In genomic region chr3:171874251-171874679, GRCh38 we compare ENCODE assay signal across 10 cellular contexts. TPM values are rescaled to one million over a fixed set of nuclear protein-coding genes. Genes with fewer than 3 reads are reported as not detected.
DNase-seq lines count a peak whose midpoint lies in the region; ATAC-seq and TF ChIP-seq lines count a peak whose summit lies in the region.
"Had no signal": no experiment of that assay in that cellular context is flagged by ENCODE, and none has a peak within 500 bp of the region (broad histone marks: within the 10 kb centered on the region; RNA-seq: fewer than 3 reads in every experiment).

No MANE protein-coding gene starts in this region.

- H3K79me1 ChIP-seq in H9 (ENCODE audit: insufficient read depth, low read depth, low read length, poor library complexity, severe bottlenecking), result no peaks in the 10 kb centered on the region

- no peaks in the 10 kb centered on the region for H4K20me1 ChIP-seq in H9 (ENCODE audit: control insufficient read depth, insufficient read depth, insufficient read length)

- no peak overlapping the region for H2AK5ac ChIP-seq in H9 (ENCODE audit: insufficient read length, low read length)

- no peak overlapping the region for H2BK20ac ChIP-seq in H9 (ENCODE audit: low read depth, low read length, poor library complexity, severe bottlenecking)

- no peak overlapping the region for H3K56ac ChIP-seq in H9 (ENCODE audit: insufficient read length, low read depth, low read length)

- H3K9me3 ChIP-seq in H9 (ENCODE audit: control insufficient read depth, low read depth, low read length) (no peaks in the 10 kb centered on the region), skeletal muscle satellite cell (replicated peaks; ENCODE audit: low read length) (no peaks in the 10 kb centered on the region), T-helper 17 cell (ENCODE audit: control insufficient read depth, low read length, poor library complexity, severe bottlenecking) (no peaks in the 10 kb centered on the region)
- no peaks in the 10 kb centered on the region for H3K9me3 ChIP-seq in naive thymus-derived CD4-positive, alpha-beta T cell (ENCODE audit: control insufficient read depth in 2 of 3, low read length in 3 of 3)
- H3K9me3 ChIP-seq: ovary had no signal

- H3K4me3 Mint-ChIP-seq in H9, result no peak overlapping the region
- no peak overlapping the region; the same call in 1 of the 2 replicates for H3K4me3 Mint-ChIP-seq in WTC11
- no peak overlapping the region for H3K4me3 Mint-ChIP-seq in naive thymus-derived CD4-positive, alpha-beta T cell
- H3K4me3 Mint-ChIP-seq in T-helper 17 cell, result no peak overlapping the region

- no peak overlapping the region for H3K27ac ChIP-seq in H9 (ENCODE audit: insufficient read length, low read depth, low read length)
- no peak overlapping the region for H3K27ac ChIP-seq in naive thymus-derived CD4-positive, alpha-beta T cell (ENCODE audit: low read depth, low read length)

- H3K4me1 ChIP-seq in H9 (ENCODE audit: insufficient read depth, low read length) (peaks cover 2% of the 10 kb centered on the region; the same call in 1 of the 2 replicates), skeletal muscle satellite cell (ENCODE audit: control insufficient read depth, insufficient read depth, low read length) (peaks cover 51% of the 10 kb centered on the region)
- no peaks in the 10 kb centered on the region for H3K4me1 ChIP-seq in naive thymus-derived CD4-positive, alpha-beta T cell (ENCODE audit: control insufficient read depth in 2 of 2, insufficient read depth in 2 of 2, low read length in 2 of 2)

- peak; percentile 76 for ATAC-seq in WTC11
- ATAC-seq in left ventricle myocardium superior, result peak; percentile 61
- ATAC-seq in naive thymus-derived CD4-positive, alpha-beta T cell, result no peak
- no peak for ATAC-seq in T-helper 17 cell
- no peak for ATAC-seq in GM18505 (IDR thresholded peaks at IDR 0.05; ENCODE audit: unreplicated experiment)

- no peak overlapping the region for H2BK12ac ChIP-seq in H9 (ENCODE audit: insufficient read length, low read depth, low read length)

- H3K79me2 ChIP-seq in H9 (ENCODE audit: insufficient read depth, low read length), result no peaks in the 10 kb centered on the region

- peaks cover 28 to 33% of the 10 kb centered on the region in 2 experiments for H3K4me1 Mint-ChIP-seq in H9
- peaks cover 41% of the 10 kb centered on the region for H3K4me1 Mint-ChIP-seq in WTC11
- peaks cover 0 to 3% (median 0%) of the 10 kb centered on the region in 7 donors for H3K4me1 Mint-ChIP-seq in naive thymus-derived CD4-positive, alpha-beta T cell
- H3K4me1 Mint-ChIP-seq in T-helper 17 cell, result no peaks in the 10 kb centered on the region

- H2BK15ac ChIP-seq in H9 (ENCODE audit: low read depth, low read length), result no peak overlapping the region

- no peak overlapping the region for H3K4ac ChIP-seq in H9 (ENCODE audit: low read depth, low read length)

- H3K27ac Mint-ChIP-seq in H9, result peak overlapping the region in 2 of 3 experiments; percentile 6 to 95; a peak in 3 of 7 replicates
- peak overlapping the region; percentile 86 for H3K27ac Mint-ChIP-seq in WTC11
- no peak overlapping the region for H3K27ac Mint-ChIP-seq in naive thymus-derived CD4-positive, alpha-beta T cell
- H3K27ac Mint-ChIP-seq in T-helper 17 cell, result no peak overlapping the region

- H3K27me3 ChIP-seq in H9 (ENCODE audit: insufficient read depth, low read length), result no peaks in the 10 kb centered on the region
- no peaks in the 10 kb centered on the region for H3K27me3 ChIP-seq in skeletal muscle satellite cell (ENCODE audit: control insufficient read depth, insufficient read depth, low read length)
- H3K27me3 ChIP-seq in naive thymus-derived CD4-positive, alpha-beta T cell (ENCODE audit: control insufficient read depth in 2 of 2, insufficient read depth in 2 of 2, low read length in 2 of 2), result no peaks in the 10 kb centered on the region
- H3K27me3 ChIP-seq: ovary had no signal

- no CpG with 5 or more reads among the region's 2 CpGs for WGBS in H9 (ENCODE audit: extremely low coverage, insufficient read length, low lambda C conversion rate)

- H3K4me3 ChIP-seq in skeletal muscle satellite cell (ENCODE audit: low read length), result peak overlapping the region; percentile 40
- no peak overlapping the region for H3K4me3 ChIP-seq in naive thymus-derived CD4-positive, alpha-beta T cell (ENCODE audit: low read length)
- H3K4me3 ChIP-seq: ovary had no signal

- H3K23me2 ChIP-seq in H9 (ENCODE audit: insufficient read length, low read depth, low read length, poor library complexity, severe bottlenecking), result no peaks in the 10 kb centered on the region

- no peak overlapping the region for H2AFZ ChIP-seq in H9 (ENCODE audit: low read length)

- POLR2A ChIA-PET in WTC11 (lab: Charles Lee), result no interaction called here
- POLR2A ChIA-PET in naive thymus-derived CD4-positive, alpha-beta T cell (lab: Charles Lee), result no interaction called here

- no peak overlapping the region for H4K5ac ChIP-seq in H9 (ENCODE audit: insufficient read length, low read depth, low read length)

- no peak overlapping the region for H3K18ac ChIP-seq in H9 (ENCODE audit: insufficient read length, low read depth, low read length)

- no peak overlapping the region for H3T11ph ChIP-seq in H9 (ENCODE audit: low read length)

- H3K9me3 Mint-ChIP-seq in H9, result no peaks in the 10 kb centered on the region
- H3K9me3 Mint-ChIP-seq in WTC11, result no peaks in the 10 kb centered on the region
- no peaks in the 10 kb centered on the region for H3K9me3 Mint-ChIP-seq in naive thymus-derived CD4-positive, alpha-beta T cell

- no peak overlapping the region for H4K8ac ChIP-seq in H9 (replicated peaks; ENCODE audit: insufficient read length, low read depth, low read length)

- no peak overlapping the region for H2BK120ac ChIP-seq in H9 (ENCODE audit: low read depth, low read length, poor library complexity, severe bottlenecking)

- H3K36me3 Mint-ChIP-seq in H9 (ENCODE audit: insufficient read depth in 1 of 3, low read depth in 3 of 3), result 0 out of 7 replicates have a peak, but pooled peaks cover 0 to 2% (median 0%) of the 10 kb centered on the region in 3 experiments
- no peaks in the 10 kb centered on the region for H3K36me3 Mint-ChIP-seq in WTC11
- H3K36me3 Mint-ChIP-seq in naive thymus-derived CD4-positive, alpha-beta T cell, result no peaks in the 10 kb centered on the region
- no peaks in the 10 kb centered on the region for H3K36me3 Mint-ChIP-seq in T-helper 17 cell (ENCODE audit: low read depth)

- H3K9ac ChIP-seq in H9 (ENCODE audit: extremely low read depth, insufficient read length, low read length) (no peak overlapping the region), skeletal muscle satellite cell (ENCODE audit: low read depth, low read length) (peak overlapping the region; percentile 70)

- no peak overlapping the region for H2BK5ac ChIP-seq in H9 (ENCODE audit: insufficient read length, low read length)

- DNase-seq in H9, result no peak
- no peak for DNase-seq in WTC11 (ENCODE audit: low spot score)
- DNase-seq in left ventricle myocardium superior, result no peak
- no peak for DNase-seq in naive thymus-derived CD4-positive, alpha-beta T cell
- no peak for DNase-seq in T-helper 17 cell
- DNase-seq in stimulated activated CD4-positive, alpha-beta T cell treated with anti-CD3 and anti-CD28 coated beads, Interleukin-2, amount 100 ng/mL, for 24 hours, result no peak
- DNase-seq: NCI-H2029, ovary had no signal

- H3K36me3 ChIP-seq in skeletal muscle satellite cell (ENCODE audit: insufficient read depth, low read length), result no peaks in the 10 kb centered on the region
- no peaks in the 10 kb centered on the region for H3K36me3 ChIP-seq in naive thymus-derived CD4-positive, alpha-beta T cell (ENCODE audit: control insufficient read depth in 2 of 3, insufficient read depth in 3 of 3, low read length in 3 of 3)
- H3K36me3 ChIP-seq: ovary had no signal

- no peak overlapping the region for H3K14ac ChIP-seq in H9 (ENCODE audit: insufficient read depth, low read length)

- intact Hi-C loops in left ventricle myocardium superior (cut with micrococcal nuclease), result no loop called here
- intact Hi-C loops in naive thymus-derived CD4-positive, alpha-beta T cell (cut with micrococcal nuclease), result no loop called here

- no peak overlapping the region for H4K91ac ChIP-seq in H9 (ENCODE audit: insufficient read length, low read depth, low read length)

- CTCF ChIA-PET in WTC11 (lab: Charles Lee), result no interaction called here
- CTCF ChIA-PET in naive thymus-derived CD4-positive, alpha-beta T cell (lab: Charles Lee), result no interaction called here

- TF ChIP-seq POLR2A in GM18505 (IDR thresholded peaks at IDR 0.05; ENCODE audit: borderline replicate concordance, extremely low read depth, insufficient read depth, insufficient read length), result no peak

- TF ChIP-seq CTCF in H9 (conservative IDR thresholded peaks at IDR 0.05), result no peak
- TF ChIP-seq CTCF in WTC11 (IDR thresholded peaks at IDR 0.05), result no peak

- H3K23ac ChIP-seq in H9 (ENCODE audit: insufficient read length, low read depth, low read length), result no peak overlapping the region

- peak overlapping the region; percentile 15 for H3K4me2 ChIP-seq in H9 (ENCODE audit: insufficient read depth, insufficient read length, low read length)
- peak overlapping the region; percentile 61 for H3K4me2 ChIP-seq in skeletal muscle satellite cell (ENCODE audit: low read length)

- H3K27me3 Mint-ChIP-seq in H9 (ENCODE audit: low read depth) (no peaks in the 10 kb centered on the region), WTC11 (ENCODE audit: low read depth) (no peaks in the 10 kb centered on the region), T-helper 17 cell (peaks cover 48% of the 10 kb centered on the region)
- peaks cover 0 to 14% (median 9%) of the 10 kb centered on the region in 5 donors for H3K27me3 Mint-ChIP-seq in naive thymus-derived CD4-positive, alpha-beta T cell

TF ChIP-seq in WTC11, 78 proteins besides CTCF, POLR2A, EP300 and RAD21 (continues in another document):
- TF ChIP-seq MYBL2 (CRISPR knock-in tag; IDR thresholded peaks at IDR 0.05), result no peak
- TF ChIP-seq, protein P1, sequence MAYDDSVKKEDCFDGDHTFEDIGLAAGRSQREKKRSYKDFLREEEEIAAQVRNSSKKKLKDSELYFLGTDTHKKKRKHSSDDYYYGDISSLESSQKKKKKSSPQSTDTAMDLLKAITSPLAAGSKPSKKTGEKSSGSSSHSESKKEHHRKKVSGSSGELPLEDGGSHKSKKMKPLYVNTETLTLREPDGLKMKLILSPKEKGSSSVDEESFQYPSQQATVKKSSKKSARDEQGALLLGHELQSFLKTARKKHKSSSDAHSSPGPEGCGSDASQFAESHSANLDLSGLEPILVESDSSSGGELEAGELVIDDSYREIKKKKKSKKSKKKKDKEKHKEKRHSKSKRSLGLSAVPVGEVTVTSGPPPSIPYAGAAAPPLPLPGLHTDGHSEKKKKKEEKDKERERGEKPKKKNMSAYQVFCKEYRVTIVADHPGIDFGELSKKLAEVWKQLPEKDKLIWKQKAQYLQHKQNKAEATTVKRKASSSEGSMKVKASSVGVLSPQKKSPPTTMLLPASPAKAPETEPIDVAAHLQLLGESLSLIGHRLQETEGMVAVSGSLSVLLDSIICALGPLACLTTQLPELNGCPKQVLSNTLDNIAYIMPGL (CRISPR knock-in tag; IDR thresholded peaks at IDR 0.05), result no peak

RNA-seq across cellular contexts. Expression of gene TMEM212, which starts 31.1 kb away (rescaled TPM):
- not detected in 2 replicates for total RNA-seq in H9 (2021)
- not detected in 3 replicates for total RNA-seq in WTC11 (2021)
- not detected for total RNA-seq in left ventricle myocardium superior
- not detected in 2 replicates for total RNA-seq in skeletal muscle satellite cell (2012; rRNA removed)
- total RNA-seq in naive thymus-derived CD4-positive, alpha-beta T cell, result not detected
- polyA plus RNA-seq in naive thymus-derived CD4-positive, alpha-beta T cell, result not detected
- total RNA-seq in T-helper 17 cell, result not detected
- polyA plus RNA-seq: ovary had no signal

Comparison
In these comparisons a context has a peak if more than half of its experiments do, and no peak if none do; other contexts are left out.
1. H3K27ac Mint-ChIP-seq: peak in H9 (2 of 3) and WTC11 (single experiment); none in naive thymus-derived CD4-positive, alpha-beta T cell (0 of 9) and T-helper 17 cell (single experiment).
2. ATAC-seq: peak in WTC11 (single experiment) and left ventricle myocardium superior (single experiment); none in naive thymus-derived CD4-positive, alpha-beta T cell (single experiment), T-helper 17 cell (single experiment) and GM18505 (single experiment).